1 cellular context compared by ENCODE assay signal in the genomic region with DNA sequence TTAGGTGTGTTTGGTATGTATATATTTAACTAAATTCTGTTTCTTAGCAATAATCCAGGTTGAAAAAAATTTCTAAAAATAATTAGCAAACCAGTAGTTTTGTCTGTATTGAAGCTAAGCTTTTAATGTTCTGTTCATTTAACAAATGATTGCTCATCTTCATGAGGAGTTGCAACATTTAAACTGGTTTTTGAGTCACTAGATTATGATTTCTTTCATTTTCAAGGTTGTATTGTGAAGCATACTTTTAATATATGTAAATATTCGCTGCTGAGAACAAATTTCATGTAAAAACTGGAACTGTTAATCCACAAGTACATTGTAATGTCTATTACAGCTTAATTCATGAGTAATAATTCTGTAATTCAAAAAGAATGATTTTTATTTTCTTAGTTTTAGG.
A peak's percentile ranks its signal among the peaks of the same experiment; 100 is the strongest.
TF ChIP-seq lines count a peak whose summit lies in the region.

No MANE protein-coding gene starts in this region.

TF ChIP-seq in IMR-90, 13 proteins besides CTCF, POLR2A, EP300 and RAD21:
- TF ChIP-seq CEBPB (IDR thresholded peaks at IDR 0.05; ENCODE audit: low read depth, low read length): peak; percentile 72
- TF ChIP-seq MAFK (IDR thresholded peaks at IDR 0.05; ENCODE audit: low read depth, low read length): no peak
